ENCODE assay signal across 16 cellular contexts in genomic region chr12:15035185-15035584, GRCh38.
A peak's percentile ranks its signal among the peaks of the same experiment; 100 is the strongest.
DNase-seq lines count a peak whose midpoint lies in the region; ATAC-seq and TF ChIP-seq lines count a peak whose summit lies in the region.
"Had no signal": no experiment of that assay in that cellular context is flagged by ENCODE, and none has a peak within 500 bp of the region (broad histone marks: within the 10 kb centered on the region; RNA-seq: fewer than 3 reads in every experiment).

No MANE protein-coding gene starts in this region.

- ATAC-seq in GM21529 (IDR thresholded peaks at IDR 0.05; ENCODE audit: unreplicated experiment) (no peak), HG03442 (IDR thresholded peaks at IDR 0.05; ENCODE audit: unreplicated experiment) (no peak), lower lobe of right lung (no peak), gastrocnemius medialis (no peak)

- H3K27ac ChIP-seq in KMS-11 (peak overlapping the region; percentile 11; the same call in 1 of the 2 replicates), parathyroid adenoma (no peak overlapping the region), lower lobe of right lung (no peak overlapping the region), gastrocnemius medialis (no peak overlapping the region)

- H3K79me2 ChIP-seq in KMS-11 (ENCODE audit: insufficient read depth, low read depth) (no peaks in the 10 kb centered on the region), parathyroid adenoma (no peaks in the 10 kb centered on the region)

- H3K4me1 ChIP-seq in KMS-11 (ENCODE audit: low read depth, poor library complexity, severe bottlenecking): peaks cover 29% of the 10 kb centered on the region
- H3K4me1 ChIP-seq in parathyroid adenoma: peaks cover 13% of the 10 kb centered on the region
- no peaks in the 10 kb centered on the region for H3K4me1 ChIP-seq in lower lobe of right lung
- H3K4me1 ChIP-seq in gastrocnemius medialis: peaks cover 9 to 21% of the 10 kb centered on the region in 2 donors
- H3K4me1 ChIP-seq: HAP-1 had no signal

- in situ Hi-C loops in gastrocnemius medialis (cut with MboI; ENCODE audit: low sequenced_read_pairs in 4 of 4): no loop called here

- TF ChIP-seq POLR2A in gastrocnemius medialis (IDR thresholded peaks at IDR 0.05): no peak

- H3K4me2 ChIP-seq in KMS-11 (no peak overlapping the region), parathyroid adenoma (ENCODE audit: low read length) (no peak overlapping the region)

- DNase-seq in RPMI8226 (peak; percentile 52), lower lobe of right lung (no peak), gastrocnemius medialis (no peak)
- DNase-seq: C1 segment of cervical spinal cord; Calu3; CD4-positive, alpha-beta memory T cell; COR-L47; DMS53; DMS79 treated with DMSO at 0.1 percent for 48 hours; GF-D8; GOT3 had no signal

- H3K27me3 ChIP-seq in KMS-11 (ENCODE audit: insufficient read depth, low read depth): no peaks in the 10 kb centered on the region
- H3K27me3 ChIP-seq in parathyroid adenoma (ENCODE audit: control insufficient read depth, insufficient read depth, low read length): no peaks in the 10 kb centered on the region
- peaks cover 4% of the 10 kb centered on the region for H3K27me3 ChIP-seq in lower lobe of right lung (ENCODE audit: low read depth)
- no peaks in the 10 kb centered on the region for H3K27me3 ChIP-seq in gastrocnemius medialis

- H2AFZ ChIP-seq in KMS-11 (ENCODE audit: low read depth): no peak overlapping the region
- peak overlapping the region; percentile 18 for H2AFZ ChIP-seq in parathyroid adenoma

- TF ChIP-seq CTCF in KMS-11 (conservative IDR thresholded peaks at IDR 0.05; ENCODE audit: low read depth, low read length) (no peak), parathyroid adenoma (IDR thresholded peaks at IDR 0.05) (no peak), lower lobe of right lung (IDR thresholded peaks at IDR 0.05) (no peak), gastrocnemius medialis (IDR thresholded peaks at IDR 0.05 in 4 of 5, conservative IDR thresholded peaks at IDR 0.05 in 1 of 5) (no peak)

- H3K9me3 ChIP-seq in parathyroid adenoma (ENCODE audit: control insufficient read depth, low read length) (no peaks in the 10 kb centered on the region), lower lobe of right lung (no peaks in the 10 kb centered on the region), gastrocnemius medialis (no peaks in the 10 kb centered on the region)
- H3K9me3 ChIP-seq: HAP-1 had no signal

- H3K4me3 ChIP-seq in KMS-11 (IDR thresholded peaks at IDR 0.05; ENCODE audit: insufficient read depth, low read depth, low read length) (no peak overlapping the region), parathyroid adenoma (ENCODE audit: low read depth, low read length) (no peak overlapping the region), lower lobe of right lung (no peak overlapping the region), gastrocnemius medialis (no peak overlapping the region)
- H3K4me3 ChIP-seq: HAP-1 had no signal

- no peak overlapping the region for H3K9ac ChIP-seq in KMS-11
- H3K9ac ChIP-seq in parathyroid adenoma: no peak overlapping the region

- no peaks in the 10 kb centered on the region for H4K20me1 ChIP-seq in KMS-11 (ENCODE audit: insufficient read depth)

- intact Hi-C loops in lower lobe of right lung (cut with DNase I) (no loop called here), gastrocnemius medialis (cut with DNase I; ENCODE audit: low total_unique reads) (no loop called here)

- no peaks in the 10 kb centered on the region for H3K36me3 ChIP-seq in KMS-11 (ENCODE audit: insufficient read depth)
- no peaks in the 10 kb centered on the region for H3K36me3 ChIP-seq in parathyroid adenoma (ENCODE audit: control insufficient read depth, insufficient read depth, low read length)
- no peaks in the 10 kb centered on the region for H3K36me3 ChIP-seq in lower lobe of right lung
- H3K36me3 ChIP-seq in gastrocnemius medialis: no peaks in the 10 kb centered on the region
- H3K36me3 ChIP-seq: HAP-1 had no signal
